ENCODE assay signal across 19 cellular contexts in genomic region chr1:53340660-53341520, GRCh38. TPM values are rescaled to one million over a fixed set of nuclear protein-coding genes. Genes with fewer than 3 reads are reported as not detected.
DNase-seq lines count a peak whose midpoint lies in the region; ATAC-seq and TF ChIP-seq lines count a peak whose summit lies in the region.
"Had no signal": no experiment of that assay in that cellular context is flagged by ENCODE, and none has a peak within 500 bp of the region (broad histone marks: within the 10 kb centered on the region; RNA-seq: fewer than 3 reads in every experiment).

No MANE protein-coding gene starts in this region.

- no peaks in the 10 kb centered on the region for H3K27me3 Mint-ChIP-seq in activated CD4-positive, alpha-beta T cell treated with anti-CD3 and anti-CD28 coated beads for 36 hours
- no peaks in the 10 kb centered on the region for H3K27me3 Mint-ChIP-seq in activated T-cell treated with anti-CD3 and anti-CD28 coated beads, Interleukin-2, amount 50 U/mL, for 72 hours (ENCODE audit: low read depth)

- H3K4me1 ChIP-seq in transverse colon, result no peaks in the 10 kb centered on the region
- H3K4me1 ChIP-seq: right atrium auricular region, tibial artery had no signal

- ATAC-seq in activated CD4-positive, alpha-beta T cell treated with anti-CD3 and anti-CD28 coated beads for 36 hours, result peak; percentile 92
- ATAC-seq in activated T-cell treated with anti-CD3 and anti-CD28 coated beads, Interleukin-2, amount 50 U/mL, for 72 hours (replicated peaks in 1 of 2), result peak; percentile 90 to 91
- ATAC-seq in left lobe of liver, result no peak
- ATAC-seq in stimulated activated effector memory CD8-positive, alpha-beta T cell treated with anti-CD3 and anti-CD28 coated beads, Interleukin-12 subunit alpha, Interleukin-12 subunit beta, amount 100 ng/mL, for 72 hours, result peak; percentile 78
- no peak for ATAC-seq in GM18498 (IDR thresholded peaks at IDR 0.05; ENCODE audit: unreplicated experiment)
- no peak for ATAC-seq in HG03521 (IDR thresholded peaks at IDR 0.05; ENCODE audit: unreplicated experiment)
- ATAC-seq: Panc1 had no signal

- no peaks in the 10 kb centered on the region for H3K27me3 ChIP-seq in transverse colon
- H3K27me3 ChIP-seq: right atrium auricular region had no signal

- no peak overlapping the region for H3K4me3 Mint-ChIP-seq in activated CD4-positive, alpha-beta T cell treated with anti-CD3 and anti-CD28 coated beads for 36 hours
- no peak overlapping the region for H3K4me3 Mint-ChIP-seq in activated T-cell treated with anti-CD3 and anti-CD28 coated beads, Interleukin-2, amount 50 U/mL, for 72 hours
- H3K4me3 Mint-ChIP-seq in stimulated activated effector memory CD8-positive, alpha-beta T cell treated with anti-CD3 and anti-CD28 coated beads, Interleukin-12 subunit alpha, Interleukin-12 subunit beta, amount 100 ng/mL, for 72 hours, result no peak overlapping the region
- H3K4me3 Mint-ChIP-seq: nephron progenitor cell had no signal

- POLR2A ChIA-PET in activated CD4-positive, alpha-beta T cell treated with anti-CD3 and anti-CD28 coated beads for 36 hours (lab: Charles Lee), result interaction anchor here (0.6 kb wide), 1 partner anchor 1714 kb away, joined by 3 read pairs; no protein-coding TSS in a partner anchor

- no peaks in the 10 kb centered on the region for H3K9me3 ChIP-seq in transverse colon
- H3K9me3 ChIP-seq: right atrium auricular region, tibial artery had no signal

- CTCF ChIA-PET in activated CD4-positive, alpha-beta T cell treated with anti-CD3 and anti-CD28 coated beads for 36 hours (lab: Charles Lee), result interaction anchor here (0.6 to 0.8 kb wide), 2 partner anchors 299 to 1899 kb away, joined by 3 to 4 read pairs; no protein-coding TSS in a partner anchor

- TF ChIP-seq CTCF in transverse colon (IDR thresholded peaks at IDR 0.05), result no peak

- intact Hi-C loops in activated CD4-positive, alpha-beta T cell treated with anti-CD3 and anti-CD28 coated beads for 36 hours (cut with DNase I, micrococcal nuclease), result loop anchor here in 1 of 2 experiments (1.0 kb wide), 1 partner anchor 15 kb away; no protein-coding TSS in a partner anchor
- intact Hi-C loops in transverse colon (cut with DNase I; ENCODE audit: low total_unique reads), result no loop called here

- no peak overlapping the region for H3K27ac ChIP-seq in transverse colon
- H3K27ac ChIP-seq: C4-2B, right atrium auricular region, tibial artery had no signal

- no peaks in the 10 kb centered on the region for H3K36me3 ChIP-seq in transverse colon
- H3K36me3 ChIP-seq: right atrium auricular region, tibial artery had no signal

- TF ChIP-seq EP300 in transverse colon (IDR thresholded peaks at IDR 0.05; ENCODE audit: low read depth), result no peak

- in situ Hi-C loops in transverse colon (cut with MboI; ENCODE audit: low pct_ligation_motif_present in 1 of 4, low pct_unique_long_range_greater_than_20kb in 1 of 4, low sequenced_read_pairs in 3 of 4), result no loop called here

- no peak for TF ChIP-seq POLR2A in transverse colon (IDR thresholded peaks at IDR 0.05)

- peak; percentile 74 for DNase-seq in activated CD4-positive, alpha-beta T cell treated with anti-CD3 and anti-CD28 coated beads for 36 hours
- no peak for DNase-seq in activated CD4-positive, alpha-beta T cell treated with anti-CD3 and anti-CD28 coated beads, Interleukin-2, amount 50 U/mL, for 1 hour
- peak; percentile 31 to 43 for DNase-seq in activated T-cell treated with anti-CD3 and anti-CD28 coated beads, Interleukin-2, amount 50 U/mL, for 72 hours
- DNase-seq in left lobe of liver (ENCODE audit: low spot score) (peak; percentile 24), transverse colon (no peak)
- DNase-seq in stimulated activated effector memory CD8-positive, alpha-beta T cell treated with anti-CD3 and anti-CD28 coated beads, Interleukin-12 subunit alpha, Interleukin-12 subunit beta, amount 100 ng/mL, for 72 hours (ENCODE audit: low spot score in 2 of 2), result peak in 1 of 2 donors; percentile 49
- DNase-seq: 8988T; activated gamma-delta T cell; effector memory CD4-positive, alpha-beta T cell; NCI-H1930; NCI-H69; nephron progenitor cell had no signal

- H3K27ac Mint-ChIP-seq in activated CD4-positive, alpha-beta T cell treated with anti-CD3 and anti-CD28 coated beads for 36 hours, result peak overlapping the region; percentile 29
- H3K27ac Mint-ChIP-seq in activated T-cell treated with anti-CD3 and anti-CD28 coated beads, Interleukin-2, amount 50 U/mL, for 72 hours, result no peak overlapping the region
- H3K27ac Mint-ChIP-seq in stimulated activated effector memory CD8-positive, alpha-beta T cell treated with anti-CD3 and anti-CD28 coated beads, Interleukin-12 subunit alpha, Interleukin-12 subunit beta, amount 100 ng/mL, for 72 hours, result peak overlapping the region; percentile 7
- H3K27ac Mint-ChIP-seq: nephron progenitor cell had no signal

- H3K9me3 Mint-ChIP-seq in activated CD4-positive, alpha-beta T cell treated with anti-CD3 and anti-CD28 coated beads for 36 hours (ENCODE audit: low read depth), result peaks cover 18% of the 10 kb centered on the region
- peaks cover 7% of the 10 kb centered on the region in 2 donors for H3K9me3 Mint-ChIP-seq in activated T-cell treated with anti-CD3 and anti-CD28 coated beads, Interleukin-2, amount 50 U/mL, for 72 hours
- peaks cover 6% of the 10 kb centered on the region for H3K9me3 Mint-ChIP-seq in stimulated activated effector memory CD8-positive, alpha-beta T cell treated with anti-CD3 and anti-CD28 coated beads, Interleukin-12 subunit alpha, Interleukin-12 subunit beta, amount 100 ng/mL, for 72 hours
- H3K9me3 Mint-ChIP-seq: nephron progenitor cell had no signal

- H3K4me3 ChIP-seq in transverse colon, result no peak overlapping the region
- H3K4me3 ChIP-seq: lung, right atrium auricular region, tibial artery had no signal

- 89 to 93% methylated on average over 5 to 9 of the region's 9 CpGs for WGBS in transverse colon (ENCODE audit: low coverage in 1 of 2), 2 donors

- peaks cover 10% of the 10 kb centered on the region for H3K36me3 Mint-ChIP-seq in activated CD4-positive, alpha-beta T cell treated with anti-CD3 and anti-CD28 coated beads for 36 hours (ENCODE audit: low read depth)
- H3K36me3 Mint-ChIP-seq in activated T-cell treated with anti-CD3 and anti-CD28 coated beads, Interleukin-2, amount 50 U/mL, for 72 hours (ENCODE audit: insufficient read depth in 2 of 2), result peaks cover 6 to 12% of the 10 kb centered on the region in 2 donors
- peaks cover 19% of the 10 kb centered on the region for H3K36me3 Mint-ChIP-seq in stimulated activated effector memory CD8-positive, alpha-beta T cell treated with anti-CD3 and anti-CD28 coated beads, Interleukin-12 subunit alpha, Interleukin-12 subunit beta, amount 100 ng/mL, for 72 hours

- peaks cover 14% of the 10 kb centered on the region for H3K4me1 Mint-ChIP-seq in activated CD4-positive, alpha-beta T cell treated with anti-CD3 and anti-CD28 coated beads for 36 hours
- peaks cover 8% of the 10 kb centered on the region for H3K4me1 Mint-ChIP-seq in activated T-cell treated with anti-CD3 and anti-CD28 coated beads, Interleukin-2, amount 50 U/mL, for 72 hours (ENCODE audit: low read depth)
- H3K4me1 Mint-ChIP-seq in stimulated activated effector memory CD8-positive, alpha-beta T cell treated with anti-CD3 and anti-CD28 coated beads, Interleukin-12 subunit alpha, Interleukin-12 subunit beta, amount 100 ng/mL, for 72 hours, result peaks cover 18% of the 10 kb centered on the region
- H3K4me1 Mint-ChIP-seq: nephron progenitor cell had no signal

RNA-seq across cellular contexts. Expression of gene LRP8, which starts 13.0 kb away (rescaled TPM):
- total RNA-seq in activated CD4-positive, alpha-beta T cell treated with anti-CD3 and anti-CD28 coated beads for 36 hours, result 10 to 100 TPM; 40.6 to 46.5 TPM
- 10 to 100 TPM; 31.4 to 36.5 TPM for total RNA-seq in activated T-cell treated with anti-CD3 and anti-CD28 coated beads, Interleukin-2, amount 50 U/mL, for 72 hours
- total RNA-seq in left lobe of liver (0.33 TPM), transverse colon (10 to 100 TPM in 1 of 4 donors, 1 to 10 TPM in 1, under 1 TPM in 2; 0.37 to 10.7 (median 1.4) TPM)

Comparison
In these comparisons a context has a peak if more than half of its experiments do, and no peak if none do; other contexts are left out.
1. DNase-seq: peak in activated CD4-positive, alpha-beta T cell treated with anti-CD3 and anti-CD28 coated beads for 36 hours (single experiment), activated T-cell treated with anti-CD3 and anti-CD28 coated beads, Interleukin-2, amount 50 U/mL, for 72 hours (2 of 2) and left lobe of liver (single experiment); none in activated CD4-positive, alpha-beta T cell treated with anti-CD3 and anti-CD28 coated beads, Interleukin-2, amount 50 U/mL, for 1 hour (single experiment) and transverse colon (single experiment).
2. ATAC-seq: peak in activated CD4-positive, alpha-beta T cell treated with anti-CD3 and anti-CD28 coated beads for 36 hours (single experiment), activated T-cell treated with anti-CD3 and anti-CD28 coated beads, Interleukin-2, amount 50 U/mL, for 72 hours (2 of 2) and stimulated activated effector memory CD8-positive, alpha-beta T cell treated with anti-CD3 and anti-CD28 coated beads, Interleukin-12 subunit alpha, Interleukin-12 subunit beta, amount 100 ng/mL, for 72 hours (single experiment); none in left lobe of liver (single experiment), GM18498 (single experiment) and HG03521 (single experiment).